Comparison of ENCODE assay signal across 32 cellular contexts in the genomic region with DNA sequence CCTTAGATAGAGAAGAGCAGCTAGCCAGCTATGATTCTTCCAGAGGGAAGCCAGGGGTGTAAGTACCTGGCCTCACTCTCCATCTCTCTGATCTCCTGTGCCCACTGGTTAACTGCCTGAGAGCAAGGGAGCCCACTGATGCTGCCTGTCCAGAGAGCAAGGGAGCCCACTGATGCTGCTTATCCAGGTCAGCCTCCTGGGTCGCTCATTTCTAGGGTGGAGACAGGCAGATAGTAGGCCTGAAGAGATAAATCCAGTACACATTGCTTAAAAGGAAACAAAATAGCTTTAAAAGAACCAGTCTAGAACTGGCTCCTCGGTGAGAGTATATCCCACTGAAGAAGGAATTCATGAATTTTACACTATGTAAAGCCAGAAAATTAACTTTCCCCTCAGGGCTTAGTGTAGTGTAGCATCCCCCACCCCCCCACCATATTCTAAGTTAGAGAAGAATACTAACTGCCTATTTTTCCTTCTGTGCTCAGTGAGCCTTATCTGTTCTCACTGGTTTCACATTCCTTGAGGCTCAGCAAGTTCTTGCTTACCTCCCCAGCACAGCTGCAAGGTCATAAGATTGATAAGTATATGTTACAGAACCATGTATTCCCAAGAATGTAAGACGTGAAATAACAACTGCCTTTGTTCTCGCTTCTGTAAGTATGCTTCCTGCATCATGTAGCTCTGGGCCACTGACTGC. TPM values are rescaled to one million over a fixed set of nuclear protein-coding genes. Genes with fewer than 3 reads are reported as not detected.
A peak's percentile ranks its signal among the peaks of the same experiment; 100 is the strongest.
DNase-seq lines count a peak whose midpoint lies in the region; ATAC-seq, FAIRE-seq and TF ChIP-seq lines count a peak whose summit lies in the region.
"Had no signal": no experiment of that assay in that cellular context is flagged by ENCODE, and none has a peak within 500 bp of the region (broad histone marks: within the 10 kb centered on the region; RNA-seq: fewer than 3 reads in every experiment).

No MANE protein-coding gene starts in this region.

- H3K9ac ChIP-seq in astrocyte (ENCODE audit: low read length), result no peak overlapping the region
- H3K9ac ChIP-seq in trophoblast cell (ENCODE audit: low read length), result no peak overlapping the region
- no peak overlapping the region for H3K9ac ChIP-seq in PC-3 (ENCODE audit: low read length)

- H2AK5ac ChIP-seq in trophoblast cell (ENCODE audit: low read length), result no peak overlapping the region

- no peaks in the 10 kb centered on the region for H3K79me1 ChIP-seq in trophoblast cell (ENCODE audit: low read length)

- FAIRE-seq in astrocyte (lab: Jason Lieb, UNC), result no peak
- FAIRE-seq: A549, keratinocyte had no signal

- H3K27ac Mint-ChIP-seq in CD8-positive, alpha-beta memory T cell, result no peak overlapping the region
- H3K27ac Mint-ChIP-seq in astrocyte (ENCODE audit: unreplicated experiment), result no peak overlapping the region
- H3K27ac Mint-ChIP-seq: activated CD8-positive, alpha-beta T cell treated with anti-CD3 and anti-CD28 coated beads for 36 hours; activated naive CD4-positive, alpha-beta T cell treated with anti-CD3 and anti-CD28 coated beads, Interleukin-2, amount 50 U/mL, for 24 hours; activated T-helper 2 cell treated with anti-CD3 and anti-CD28 coated beads, Interferon-gamma antibody, Interleukin-2, Interleukin-4, amounts not matched to agents 10 μg/mL and 5 μg/mL and 100 μg/mL, durations not matched to agents 14 hours and 24 hours and 36 hours; HFFc6; stimulated activated naive CD8-positive, alpha-beta T cell treated with anti-CD3 and anti-CD28 coated beads, Interleukin-15, amount 100 ng/mL, for 72 hours had no signal

- BruUV-seq in PC-3 (replicated peaks; lab: Mats Ljungman, UMichigan), result no TSS peak

- H3K27ac ChIP-seq in CD8-positive, alpha-beta memory T cell (ENCODE audit: low read depth, low read length), result peak overlapping the region; percentile 48
- H3K27ac ChIP-seq in astrocyte (ENCODE audit: low read depth, low read length) (no peak overlapping the region), trophoblast cell (ENCODE audit: low read depth, low read length) (no peak overlapping the region), PC-3 (ENCODE audit: low read length) (no peak overlapping the region)
- H3K27ac ChIP-seq: A549, esophagus squamous epithelium, gastroesophageal sphincter, HL-60, psoas muscle, tibial artery had no signal

- intact Hi-C loops in PC-3 (cut with micrococcal nuclease), result no loop called here

- H3K4me1 ChIP-seq in CD8-positive, alpha-beta memory T cell (ENCODE audit: insufficient read depth, low read length), result no peaks in the 10 kb centered on the region
- no peaks in the 10 kb centered on the region for H3K4me1 ChIP-seq in astrocyte (ENCODE audit: insufficient read depth, low read length)
- peaks cover 0 to 2% of the 10 kb centered on the region in 2 experiments for H3K4me1 ChIP-seq in trophoblast cell (ENCODE audit: control insufficient read depth in 1 of 2, insufficient read depth in 2 of 2, low read length in 2 of 2)
- H3K4me1 ChIP-seq in PC-3 (ENCODE audit: insufficient read depth, low read length), result no peaks in the 10 kb centered on the region
- H3K4me1 ChIP-seq: A549, esophagus squamous epithelium, gastroesophageal sphincter, psoas muscle, tibial artery had no signal

- H3K14ac ChIP-seq in trophoblast cell (ENCODE audit: low read length), result no peak overlapping the region

- no peak overlapping the region for H3K18ac ChIP-seq in trophoblast cell (ENCODE audit: low read length)

- H3K79me2 ChIP-seq in astrocyte (ENCODE audit: insufficient read depth, low read length) (no peaks in the 10 kb centered on the region), trophoblast cell (ENCODE audit: control insufficient read depth, insufficient read depth, low read length, poor library complexity) (no peaks in the 10 kb centered on the region), PC-3 (ENCODE audit: low read length) (no peaks in the 10 kb centered on the region)

- H3K4me2 ChIP-seq in astrocyte (ENCODE audit: low read length), result no peak overlapping the region
- no peak overlapping the region for H3K4me2 ChIP-seq in trophoblast cell (ENCODE audit: low read length)
- H3K4me2 ChIP-seq in PC-3 (ENCODE audit: low read length), result no peak overlapping the region
- H3K4me2 ChIP-seq: A549 had no signal

- H2BK5ac ChIP-seq in trophoblast cell (ENCODE audit: low read depth, low read length, poor library complexity), result no peak overlapping the region

- no peak overlapping the region for H3K23ac ChIP-seq in trophoblast cell (ENCODE audit: low read length)

- H3K36me3 ChIP-seq in CD8-positive, alpha-beta memory T cell (ENCODE audit: insufficient read depth, low read length), result no peaks in the 10 kb centered on the region
- H3K36me3 ChIP-seq in astrocyte (ENCODE audit: insufficient read depth, low read length) (no peaks in the 10 kb centered on the region), kidney epithelial cell (ENCODE audit: control insufficient read depth, insufficient read depth, low read length) (no peaks in the 10 kb centered on the region), trophoblast cell (ENCODE audit: control insufficient read depth in 1 of 2, insufficient read depth in 2 of 2, low read length in 2 of 2) (no peaks in the 10 kb centered on the region), MG63 (no peaks in the 10 kb centered on the region), PC-3 (ENCODE audit: low read depth, low read length) (no peaks in the 10 kb centered on the region)
- H3K36me3 ChIP-seq: esophagus squamous epithelium, gastroesophageal sphincter, tibial artery had no signal

- no peak for ATAC-seq in PC-3
- ATAC-seq: activated CD8-positive, alpha-beta T cell treated with anti-CD3 and anti-CD28 coated beads for 36 hours; gastroesophageal sphincter; Panc1; psoas muscle; stimulated activated naive CD8-positive, alpha-beta T cell treated with anti-CD3 and anti-CD28 coated beads, Interleukin-15, amount 100 ng/mL, for 72 hours had no signal

- no peak overlapping the region for H4K8ac ChIP-seq in trophoblast cell (ENCODE audit: low read depth, low read length)

- no peak for DNase-seq in CD8-positive, alpha-beta memory T cell
- peak; percentile 58 for DNase-seq in astrocyte (ENCODE audit: low read depth)
- peak; percentile 70 for DNase-seq in kidney epithelial cell (ENCODE audit: low read depth)
- DNase-seq in trophoblast cell, result peak; percentile 5 to 15
- DNase-seq in MG63, result no peak
- DNase-seq in cerebellar cortex (ENCODE audit: low spot score), result no peak
- DNase-seq in PC-3, result no peak
- no peak for DNase-seq in activated CD4-positive, alpha-beta T cell treated with anti-CD3 and anti-CD28 coated beads for 1 hour
- DNase-seq: activated CD4-positive, CD25-positive, alpha-beta regulatory T cell treated with anti-CD3 and anti-CD28 coated beads, Interleukin-2, amount 50 U/mL, for 72 hours; activated CD8-positive, alpha-beta T cell treated with anti-CD3 and anti-CD28 coated beads for 36 hours; AML-193; cortex of kidney; DMS153; esophagus squamous epithelium; GOT3; HFFc6; Kasumi-1; NCI-H1694 treated with DMSO at 0.1 percent for 48 hours; NCI-H526 treated with DMSO at 0.1 percent for 48 hours; psoas muscle; SIG-M5; stimulated activated CD8-positive, alpha-beta memory T cell treated with anti-CD3 and anti-CD28 coated beads, Interleukin-4, amount 100 ng/mL, for 48 hours; stimulated activated naive CD8-positive, alpha-beta T cell treated with anti-CD3 and anti-CD28 coated beads, Interleukin-15, amount 100 ng/mL, for 72 hours; tibial artery had no signal

- no peaks in the 10 kb centered on the region for H3K9me2 ChIP-seq in PC-3 (replicated peaks; ENCODE audit: low read length)

- no peak overlapping the region for H3K4me3 Mint-ChIP-seq in CD8-positive, alpha-beta memory T cell
- H3K4me3 Mint-ChIP-seq in astrocyte (ENCODE audit: unreplicated experiment), result no peak overlapping the region
- H3K4me3 Mint-ChIP-seq: activated CD8-positive, alpha-beta T cell treated with anti-CD3 and anti-CD28 coated beads for 36 hours; activated naive CD4-positive, alpha-beta T cell treated with anti-CD3 and anti-CD28 coated beads, Interleukin-2, amount 50 U/mL, for 24 hours; HFFc6; stimulated activated naive CD8-positive, alpha-beta T cell treated with anti-CD3 and anti-CD28 coated beads, Interleukin-15, amount 100 ng/mL, for 72 hours had no signal

- H4K20me1 ChIP-seq in astrocyte (ENCODE audit: insufficient read depth, low read length), result no peaks in the 10 kb centered on the region
- H4K20me1 ChIP-seq in PC-3 (ENCODE audit: low read length), result no peaks in the 10 kb centered on the region

- H3K27me3 ChIP-seq in CD8-positive, alpha-beta memory T cell (ENCODE audit: insufficient read depth, low read length, poor library complexity, severe bottlenecking), result no peaks in the 10 kb centered on the region
- H3K27me3 ChIP-seq in astrocyte (ENCODE audit: insufficient read depth, low read length) (peaks cover 5% of the 10 kb centered on the region), kidney epithelial cell (ENCODE audit: control insufficient read depth, insufficient read depth, low read length) (no peaks in the 10 kb centered on the region), trophoblast cell (ENCODE audit: insufficient read depth, low read length) (no peaks in the 10 kb centered on the region), MG63 (peaks cover 3% of the 10 kb centered on the region; the same call in 1 of the 2 replicates), PC-3 (ENCODE audit: low read length) (no peaks in the 10 kb centered on the region)
- H3K27me3 ChIP-seq: gastroesophageal sphincter had no signal

- H4K91ac ChIP-seq in trophoblast cell (ENCODE audit: low read depth, low read length), result no peak overlapping the region

- H3F3A ChIP-seq in PC-3 (ENCODE audit: low read length, unreplicated experiment), result no peaks in the 10 kb centered on the region

- WGBS in trophoblast cell (ENCODE audit: extremely low coverage, insufficient coverage, insufficient read length), result no CpG with 5 or more reads among the region's 4 CpGs

- no peaks in the 10 kb centered on the region for H3K4me1 Mint-ChIP-seq in CD8-positive, alpha-beta memory T cell
- peaks cover 8% of the 10 kb centered on the region for H3K4me1 Mint-ChIP-seq in astrocyte (ENCODE audit: low read depth, unreplicated experiment)
- H3K4me1 Mint-ChIP-seq: activated naive CD4-positive, alpha-beta T cell treated with anti-CD3 and anti-CD28 coated beads, Interleukin-2, amount 50 U/mL, for 24 hours; stimulated activated naive CD8-positive, alpha-beta T cell treated with anti-CD3 and anti-CD28 coated beads, Interleukin-15, amount 100 ng/mL, for 72 hours had no signal

- no peaks in the 10 kb centered on the region for H3K9me3 Mint-ChIP-seq in CD8-positive, alpha-beta memory T cell
- H3K9me3 Mint-ChIP-seq in astrocyte (ENCODE audit: unreplicated experiment), result peaks cover 8% of the 10 kb centered on the region
- H3K9me3 Mint-ChIP-seq: activated CD8-positive, alpha-beta T cell treated with anti-CD3 and anti-CD28 coated beads for 36 hours; activated naive CD4-positive, alpha-beta T cell treated with anti-CD3 and anti-CD28 coated beads, Interleukin-2, amount 50 U/mL, for 24 hours; activated T-helper 2 cell treated with anti-CD3 and anti-CD28 coated beads, Interferon-gamma antibody, Interleukin-2, Interleukin-4, amounts not matched to agents 10 μg/mL and 5 μg/mL and 100 μg/mL, durations not matched to agents 14 hours and 24 hours and 36 hours; HFFc6; stimulated activated naive CD8-positive, alpha-beta T cell treated with anti-CD3 and anti-CD28 coated beads, Interleukin-15, amount 100 ng/mL, for 72 hours had no signal

- no peaks in the 10 kb centered on the region for H3K36me3 Mint-ChIP-seq in CD8-positive, alpha-beta memory T cell
- no peaks in the 10 kb centered on the region for H3K36me3 Mint-ChIP-seq in astrocyte (ENCODE audit: low read depth, unreplicated experiment)
- H3K36me3 Mint-ChIP-seq: activated naive CD4-positive, alpha-beta T cell treated with anti-CD3 and anti-CD28 coated beads, Interleukin-2, amount 50 U/mL, for 24 hours had no signal

- H3K4ac ChIP-seq in trophoblast cell (ENCODE audit: low read depth, low read length), result no peak overlapping the region

- H3K9me3 ChIP-seq in CD8-positive, alpha-beta memory T cell (ENCODE audit: low read length), result no peaks in the 10 kb centered on the region
- H3K9me3 ChIP-seq in astrocyte (ENCODE audit: insufficient read depth, low read depth, low read length) (no peaks in the 10 kb centered on the region), trophoblast cell (ENCODE audit: insufficient read depth, low read depth, low read length) (peaks cover 1% of the 10 kb centered on the region), MG63 (0 out of 2 replicates have a peak, but pooled peaks cover under 1% of the 10 kb centered on the region), PC-3 (ENCODE audit: low read length) (no peaks in the 10 kb centered on the region)
- H3K9me3 ChIP-seq: A549, esophagus squamous epithelium, gastroesophageal sphincter, psoas muscle, tibial artery had no signal

- H3K4me3 ChIP-seq in CD8-positive, alpha-beta memory T cell (ENCODE audit: low read length), result no peak overlapping the region
- H3K4me3 ChIP-seq in astrocyte (ENCODE audit: insufficient read depth, low read depth, low read length) (no peak overlapping the region), kidney epithelial cell (ENCODE audit: low read depth, low read length) (no peak overlapping the region), trophoblast cell (ENCODE audit: low read depth, low read length) (no peak overlapping the region), MG63 (no peak overlapping the region), PC-3 (ENCODE audit: low read length) (no peak overlapping the region)
- H3K4me3 ChIP-seq: A549, esophagus squamous epithelium, gastroesophageal sphincter, lung, psoas muscle, tibial artery had no signal

- peaks cover 6 to 32% of the 10 kb centered on the region in 2 donors for H3K27me3 Mint-ChIP-seq in CD8-positive, alpha-beta memory T cell
- H3K27me3 Mint-ChIP-seq in astrocyte (ENCODE audit: low read depth, unreplicated experiment), result peaks cover 32% of the 10 kb centered on the region

- no peak overlapping the region for H2BK12ac ChIP-seq in trophoblast cell (ENCODE audit: low read length)

- CTCF ChIA-PET in CD8-positive, alpha-beta memory T cell (lab: Charles Lee), result no interaction called here
- CTCF ChIA-PET in PC-3 (lab: Charles Lee), result no interaction called here

- H2AFZ ChIP-seq in astrocyte (ENCODE audit: low read depth, low read length), result no peak overlapping the region
- no peak overlapping the region for H2AFZ ChIP-seq in trophoblast cell (ENCODE audit: insufficient read depth, low read length, poor library complexity)
- H2AFZ ChIP-seq in PC-3 (ENCODE audit: low read length), result no peak overlapping the region

- no peak overlapping the region for H2BK120ac ChIP-seq in trophoblast cell (ENCODE audit: insufficient read depth, low read length, poor library complexity)

- TF ChIP-seq CTCF in astrocyte (IDR thresholded peaks at IDR 0.05; ENCODE audit: insufficient read depth, low read depth, low read length), result no peak
- no peak for TF ChIP-seq CTCF in kidney epithelial cell (IDR thresholded peaks at IDR 0.05; ENCODE audit: insufficient read depth, low read length, poor library complexity, severe bottlenecking)
- no peak for TF ChIP-seq CTCF in PC-3 (conservative IDR thresholded peaks at IDR 0.05; ENCODE audit: low read depth, low read length)

- H4K12ac ChIP-seq in trophoblast cell (ENCODE audit: low read depth, low read length), result no peak overlapping the region

- POLR2A ChIA-PET in CD8-positive, alpha-beta memory T cell (lab: Charles Lee), result no interaction called here
- POLR2A ChIA-PET in PC-3 (lab: Charles Lee; ENCODE audit: unreplicated experiment), result interaction anchor here (0.7 kb wide), 1 partner anchor 610 kb away, joined by 4 read pairs; no protein-coding TSS in a partner anchor

RNA-seq across cellular contexts. Expression of gene NOX5, which starts 30.5 kb away (rescaled TPM):
- not detected for total RNA-seq in CD8-positive, alpha-beta memory T cell
- not detected for polyA plus RNA-seq in CD8-positive, alpha-beta memory T cell
- total RNA-seq in astrocyte (0.09 and 0.14 TPM in 2 replicates), kidney epithelial cell (0.17 and 0.75 TPM in 2 replicates), PC-3 (2014; rRNA removed) (237 and 339 TPM in 2 replicates)
- 0.03 and 0.08 TPM in 2 replicates for polyA plus RNA-seq in trophoblast cell (2013)
- total RNA-seq in MG63 (2014; rRNA removed; shearing (Covaris generic); ENCODE audit: low replicate concordance), result not detected in 2 replicates
- total RNA-seq: activated CD8-positive, alpha-beta T cell treated with anti-CD3 and anti-CD28 coated beads for 36 hours; activated T-helper 2 cell treated with anti-CD3 and anti-CD28 coated beads, Interferon-gamma antibody, Interleukin-2, Interleukin-4, amounts not matched to agents 10 μg/mL and 5 μg/mL and 100 μg/mL, durations not matched to agents 14 hours and 24 hours and 36 hours had no signal

RNA-seq across cellular contexts. Expression of gene SPESP1, which starts 53.6 kb away (rescaled TPM):
- 1 to 10 TPM in 1 of 2 experiments, under 1 TPM in 1; 0.86 to 1.0 TPM for total RNA-seq in CD8-positive, alpha-beta memory T cell
- polyA plus RNA-seq in CD8-positive, alpha-beta memory T cell, result 0.63 TPM
- total RNA-seq in astrocyte (not detected in 2 replicates), kidney epithelial cell (7.9 and 8.4 TPM in 2 replicates), PC-3 (2014; rRNA removed) (not detected in 2 replicates)
- not detected in 2 replicates for polyA plus RNA-seq in trophoblast cell (2013)
- total RNA-seq in MG63 (2014; rRNA removed; shearing (Covaris generic); ENCODE audit: low replicate concordance), result not detected in 2 replicates
- polyA plus RNA-seq: A549 had no signal

Comparison
In these comparisons a context has a peak if more than half of its experiments do, and no peak if none do; other contexts are left out.
1. DNase-seq: peak in astrocyte (single experiment), kidney epithelial cell (single experiment) and trophoblast cell (2 of 2); none in CD8-positive, alpha-beta memory T cell (0 of 5), MG63 (single experiment), cerebellar cortex (single experiment), PC-3 (single experiment) and activated CD4-positive, alpha-beta T cell treated with anti-CD3 and anti-CD28 coated beads for 1 hour (single experiment).
2. RNA of gene NOX5, which starts 30.5 kb away (total RNA-seq): 237 to 339 TPM in PC-3; 0.17 to 0.75 TPM in kidney epithelial cell, 0.09 to 0.14 TPM in astrocyte, not detected in CD8-positive, alpha-beta memory T cell and not detected in MG63; every median in the first group is over 100 times any median in the second.